In genomic region chr19:19515764-19516519, GRCh38 we compare ENCODE assay signal across 1 cellular context.
TF ChIP-seq lines count a peak whose summit lies in the region.

NDUFA13 (plus strand) TSS chr19:19516225; CDS start chr19:19516239, 14 bp downstream.

TF ChIP-seq in HepG2, 621 proteins besides CTCF, POLR2A, EP300 and RAD21 (continued from another document and continues in another):
- TF ChIP-seq DMTF1 (CRISPR knock-in tag; IDR thresholded peaks at IDR 0.05), result no peak
- no peak for TF ChIP-seq PBX2 (CRISPR knock-in tag; IDR thresholded peaks at IDR 0.05)
- no peak for TF ChIP-seq SNAPC5 (CRISPR knock-in tag; IDR thresholded peaks at IDR 0.05; ENCODE audit: borderline replicate concordance)
- no peak for TF ChIP-seq HOMEZ (CRISPR knock-in tag; IDR thresholded peaks at IDR 0.05; ENCODE audit: low read depth)
- TF ChIP-seq SKIL (CRISPR knock-in tag; IDR thresholded peaks at IDR 0.05; ENCODE audit: borderline replicate concordance), result no peak
- peak; percentile 85; the same call in 1 of the 2 replicates for TF ChIP-seq ZNF788 (CRISPR knock-in tag; IDR thresholded peaks at IDR 0.05; ENCODE audit: borderline replicate concordance)
- no peak for TF ChIP-seq GLMP (CRISPR knock-in tag; IDR thresholded peaks at IDR 0.05; ENCODE audit: borderline replicate concordance)
- TF ChIP-seq HOXD1 (CRISPR knock-in tag; IDR thresholded peaks at IDR 0.05), result no peak
- 0 out of 2 replicates have a peak, but pooled peaks have one; percentile 34 for TF ChIP-seq ATF3 (CRISPR knock-in tag; IDR thresholded peaks at IDR 0.05)
- peak; percentile 39; the same call in 1 of the 2 replicates for TF ChIP-seq ARID5B (CRISPR knock-in tag; IDR thresholded peaks at IDR 0.05)
- TF ChIP-seq HDAC6 (IDR thresholded peaks at IDR 0.05; ENCODE audit: low read depth, low read length), result no peak
- no peak; the same call in 1 of the 2 replicates for TF ChIP-seq ZNF276 (CRISPR knock-in tag; IDR thresholded peaks at IDR 0.05; ENCODE audit: low read depth)
- peak; percentile 48; the same call in 1 of the 2 replicates for TF ChIP-seq MEIS2 (CRISPR knock-in tag; IDR thresholded peaks at IDR 0.05)
- peak; percentile 76; the same call in 1 of the 2 replicates for TF ChIP-seq GMEB1 (CRISPR knock-in tag; IDR thresholded peaks at IDR 0.05; ENCODE audit: borderline replicate concordance)
- TF ChIP-seq SNAPC4 (CRISPR knock-in tag; IDR thresholded peaks at IDR 0.05), result no peak
- TF ChIP-seq DBP (CRISPR knock-in tag; IDR thresholded peaks at IDR 0.05; ENCODE audit: not compliant biosample characterization), result no peak
- 0 out of 2 replicates have a peak, but pooled peaks have one; percentile 75 for TF ChIP-seq ZNF296 (CRISPR knock-in tag; conservative IDR thresholded peaks at IDR 0.05)
- TF ChIP-seq CHD2 (IDR thresholded peaks at IDR 0.05; ENCODE audit: low read depth, low read length), result peak; percentile 53
- TF ChIP-seq ZNF792 (CRISPR knock-in tag; IDR thresholded peaks at IDR 0.05), result peak; percentile 86
- TF ChIP-seq CEBPG (CRISPR knock-in tag; IDR thresholded peaks at IDR 0.05), result peak; percentile 37; the same call in 1 of the 2 replicates
- TF ChIP-seq ZBTB42 (CRISPR knock-in tag; IDR thresholded peaks at IDR 0.05), result no peak
- 0 out of 2 replicates have a peak, but pooled peaks have one; percentile 27 for TF ChIP-seq STAT5B (CRISPR knock-in tag; IDR thresholded peaks at IDR 0.05)
- TF ChIP-seq XBP1 (CRISPR knock-in tag; IDR thresholded peaks at IDR 0.05), result no peak
- no peak for TF ChIP-seq PAWR (CRISPR knock-in tag; IDR thresholded peaks at IDR 0.05; ENCODE audit: borderline replicate concordance)
- no peak for TF ChIP-seq ZNF720 (CRISPR knock-in tag; IDR thresholded peaks at IDR 0.05)
- peak; percentile 63; the same call in 1 of the 2 replicates for TF ChIP-seq MTA1 (CRISPR knock-in tag; IDR thresholded peaks at IDR 0.05; ENCODE audit: borderline replicate concordance)
- peak; percentile 97 for TF ChIP-seq PHF20 (CRISPR knock-in tag; IDR thresholded peaks at IDR 0.05)
- TF ChIP-seq HDAC1 (CRISPR knock-in tag; IDR thresholded peaks at IDR 0.05), result peak; percentile 83
- no peak for TF ChIP-seq DPF2 (CRISPR knock-in tag; IDR thresholded peaks at IDR 0.05; ENCODE audit: borderline replicate concordance, low read depth)
- TF ChIP-seq ZSCAN12 (CRISPR knock-in tag; IDR thresholded peaks at IDR 0.05), result 0 out of 2 replicates have a peak, but pooled peaks have one; percentile 33
- TF ChIP-seq BCL6 (CRISPR knock-in tag; IDR thresholded peaks at IDR 0.05), result peak; percentile 34; the same call in 1 of the 2 replicates
- TF ChIP-seq SP2 (CRISPR knock-in tag; IDR thresholded peaks at IDR 0.05), result peak; percentile 72
